In the genomic region with DNA sequence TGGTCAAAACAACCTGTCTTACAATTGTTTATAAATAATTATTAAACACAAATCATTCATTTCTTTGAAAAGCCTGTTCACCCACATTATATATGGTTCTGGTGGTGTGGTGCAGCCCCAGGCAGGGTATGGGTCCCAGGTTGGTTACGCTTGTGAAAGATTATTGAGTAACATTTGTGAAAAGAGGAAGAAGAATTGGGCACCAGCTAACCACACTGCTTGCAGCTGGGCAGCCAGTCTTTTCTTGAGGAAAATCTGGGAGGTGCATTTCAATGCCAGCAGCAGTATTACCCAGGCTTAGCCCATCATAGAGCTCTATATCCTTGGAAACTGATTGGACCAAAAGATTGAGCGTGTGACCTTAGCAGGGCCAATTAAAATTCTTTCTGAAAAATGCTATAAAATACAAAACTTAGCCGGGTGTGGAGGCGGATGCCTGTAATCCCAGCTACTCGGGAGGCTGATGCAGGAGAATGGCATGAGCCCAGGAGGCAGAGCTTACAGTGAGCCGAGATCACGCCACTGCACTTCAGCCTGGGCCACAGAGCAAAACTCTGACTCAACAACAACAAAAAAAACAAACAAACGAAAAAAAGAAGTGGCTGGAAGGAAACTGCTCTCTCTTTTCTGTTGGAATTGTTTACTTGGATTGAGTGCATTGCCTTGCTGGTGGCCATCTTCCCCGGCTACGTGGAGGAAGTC, we compare ENCODE assay signal across 12 cellular contexts. TPM values are rescaled to one million over a fixed set of nuclear protein-coding genes. Genes with fewer than 3 reads are reported as not detected.
DNase-seq lines count a peak whose midpoint lies in the region; ATAC-seq, FAIRE-seq and TF ChIP-seq lines count a peak whose summit lies in the region.
"Had no signal": no experiment of that assay in that cellular context is flagged by ENCODE, and none has a peak within 500 bp of the region (broad histone marks: within the 10 kb centered on the region; RNA-seq: fewer than 3 reads in every experiment).

No MANE protein-coding gene starts in this region.

- H3K4me2 ChIP-seq in IMR-90 (ENCODE audit: low read depth, low read length) (no peak overlapping the region), K562 (ENCODE audit: insufficient read depth, low read length) (no peak overlapping the region), PC-3 (ENCODE audit: low read length) (no peak overlapping the region), MM.1S (ENCODE audit: low read depth, low read length) (no peak overlapping the region)
- H3K4me2 ChIP-seq: smooth muscle cell had no signal

- no TSS peak for BruUV-seq in IMR-90 (replicated peaks; lab: Mats Ljungman, UMichigan)
- no TSS peak for BruUV-seq in K562 (replicated peaks; lab: Mats Ljungman, UMichigan)
- BruUV-seq in PC-3 (replicated peaks; lab: Mats Ljungman, UMichigan): no TSS peak

- no peak for TF ChIP-seq EP300 in K562 (IDR thresholded peaks at IDR 0.05; ENCODE audit: low read length)

- intact Hi-C loops in Right ventricle myocardium inferior (cut with DNase I): no loop called here
- intact Hi-C loops in IMR-90 (cut with micrococcal nuclease): no loop called here
- intact Hi-C loops in K562 (cut with micrococcal nuclease): no loop called here
- intact Hi-C loops in upper lobe of right lung (cut with DNase I): no loop called here
- intact Hi-C loops in PC-3 (cut with micrococcal nuclease): no loop called here

- no CpG with 5 or more reads among the region's 10 CpGs for whole genome bisulfite sequencing in IMR-90 (ENCODE audit: extremely low coverage in 2 of 2, insufficient read length in 1 of 2), 2 experiments
- WGBS in K562 (ENCODE audit: insufficient coverage, low coverage, missing lambda C conversion rate): 4% methylated on average over 10 of the region's 10 CpGs

- TF ChIP-seq RAD21 in IMR-90 (IDR thresholded peaks at IDR 0.05; ENCODE audit: low read length) (no peak), K562 (CRISPR knock-in tag; conservative IDR thresholded peaks at IDR 0.05 in 1 of 2, IDR thresholded peaks at IDR 0.05 in 1 of 2) (no peak)

- no peak overlapping the region for H2BK120ac ChIP-seq in IMR-90 (ENCODE audit: low read depth, low read length)

- no peak overlapping the region for H2AK9ac ChIP-seq in IMR-90 (replicated peaks; ENCODE audit: low read depth, low read length, poor library complexity)

- no peak overlapping the region for H3K18ac ChIP-seq in IMR-90 (ENCODE audit: low read depth, low read length)

- POLR2A ChIA-PET in IMR-90 (lab: Charles Lee; ENCODE audit: unreplicated experiment) (no interaction called here), K562 (lab: Yijun Ruan, JAX) (no interaction called here), PC-3 (lab: Charles Lee; ENCODE audit: unreplicated experiment) (no interaction called here)

- CTCF ChIA-PET in IMR-90 (lab: Yijun Ruan, JAX): no interaction called here
- CTCF ChIA-PET in K562 (lab: Yijun Ruan, JAX; ENCODE audit: low intra/inter-chr PET ratio): no interaction called here
- CTCF ChIA-PET in PC-3 (lab: Charles Lee): no interaction called here

- H3F3A ChIP-seq in PC-3 (ENCODE audit: low read length, unreplicated experiment) (no peaks in the 10 kb centered on the region), MM.1S (ENCODE audit: insufficient read depth, low read length) (no peaks in the 10 kb centered on the region)

- no peak overlapping the region for H4K91ac ChIP-seq in IMR-90 (ENCODE audit: insufficient read depth, low read depth, low read length)

- H2BK20ac ChIP-seq in IMR-90 (ENCODE audit: low read depth, low read length): no peak overlapping the region

- H3K9ac ChIP-seq in IMR-90 (ENCODE audit: low read depth, low read length) (no peak overlapping the region), K562 (ENCODE audit: insufficient read depth in 1 of 2, low read depth in 2 of 2, low read length in 2 of 2) (no peak overlapping the region), PC-3 (ENCODE audit: low read length) (no peak overlapping the region), MM.1S (ENCODE audit: low read length) (no peak overlapping the region)

- no peak overlapping the region for H2AFZ ChIP-seq in IMR-90 (replicated peaks; ENCODE audit: low read length, poor library complexity)
- H2AFZ ChIP-seq in K562 (ENCODE audit: low read depth, low read length): 0 out of 2 replicates have a peak overlapping the region, but pooled peaks have one; percentile 28
- H2AFZ ChIP-seq in PC-3 (ENCODE audit: low read length): no peak overlapping the region
- H2AFZ ChIP-seq in MM.1S (ENCODE audit: low read length): no peak overlapping the region

- H3K79me2 ChIP-seq in K562 (ENCODE audit: control insufficient read depth, insufficient read depth, low read length) (no peaks in the 10 kb centered on the region), PC-3 (ENCODE audit: low read length) (no peaks in the 10 kb centered on the region), MM.1S (ENCODE audit: low read length) (no peaks in the 10 kb centered on the region)

- H3K9me2 ChIP-seq in PC-3 (replicated peaks; ENCODE audit: low read length) (no peaks in the 10 kb centered on the region), MM.1S (replicated peaks; ENCODE audit: insufficient read depth, low read length) (no peaks in the 10 kb centered on the region)

- no peaks in the 10 kb centered on the region for H3K79me1 ChIP-seq in IMR-90 (ENCODE audit: low read depth in 1 of 2, low read length in 2 of 2)

- no peaks in the 10 kb centered on the region for H3K4me1 ChIP-seq in right atrium auricular region
- H3K4me1 ChIP-seq in IMR-90 (ENCODE audit: control insufficient read depth, insufficient read depth, low read length): peaks cover 2% of the 10 kb centered on the region
- H3K4me1 ChIP-seq in K562 (replicated peaks in 1 of 2; ENCODE audit: control insufficient read depth in 2 of 2, insufficient read depth in 2 of 2, low read length in 2 of 2): no peaks in the 10 kb centered on the region
- H3K4me1 ChIP-seq in upper lobe of right lung: no peaks in the 10 kb centered on the region
- peaks cover 2% of the 10 kb centered on the region; the same call in 1 of the 2 replicates for H3K4me1 ChIP-seq in PC-3 (ENCODE audit: insufficient read depth, low read length)
- H3K4me1 ChIP-seq in MM.1S (ENCODE audit: low read length): peaks cover 5% of the 10 kb centered on the region; the same call in 1 of the 2 replicates
- H3K4me1 ChIP-seq: ascending aorta, HAP-1 had no signal

- FAIRE-seq in K562 (lab: Jason Lieb, UNC): no peak

- no peak overlapping the region for H3K56ac ChIP-seq in IMR-90 (ENCODE audit: extremely low read depth, insufficient read depth, low read length)

- no peaks in the 10 kb centered on the region for H3K36me3 ChIP-seq in right atrium auricular region
- no peaks in the 10 kb centered on the region for H3K36me3 ChIP-seq in IMR-90 (ENCODE audit: control insufficient read depth, insufficient read depth, low read length)
- H3K36me3 ChIP-seq in K562 (ENCODE audit: control insufficient read depth, insufficient read depth, low read length): no peaks in the 10 kb centered on the region
- H3K36me3 ChIP-seq in upper lobe of right lung: no peaks in the 10 kb centered on the region
- no peaks in the 10 kb centered on the region for H3K36me3 ChIP-seq in PC-3 (ENCODE audit: low read depth, low read length)
- H3K36me3 ChIP-seq in MM.1S (replicated peaks; ENCODE audit: insufficient read depth, low read length): no peaks in the 10 kb centered on the region
- no peaks in the 10 kb centered on the region for H3K36me3 ChIP-seq in brain microvascular endothelial cell (replicated peaks)
- H3K36me3 ChIP-seq: ascending aorta, HAP-1 had no signal

- H3K9me3 ChIP-seq in right atrium auricular region (peaks cover 0 to 5% of the 10 kb centered on the region in 2 donors), IMR-90 (ENCODE audit: control insufficient read depth, insufficient read depth, low read length) (peaks cover 4% of the 10 kb centered on the region; the same call in 1 of the 2 replicates), K562 (replicated peaks; ENCODE audit: control insufficient read depth, insufficient read depth, low read depth, low read length) (no peaks in the 10 kb centered on the region), upper lobe of right lung (no peaks in the 10 kb centered on the region), PC-3 (ENCODE audit: low read length) (no peaks in the 10 kb centered on the region), MM.1S (replicated peaks; ENCODE audit: insufficient read depth, low read length) (no peaks in the 10 kb centered on the region)
- H3K9me3 ChIP-seq: ascending aorta had no signal

- H4K8ac ChIP-seq in IMR-90 (ENCODE audit: low read depth in 2 of 2, low read length in 2 of 2): no peak overlapping the region

- no peak overlapping the region for H2BK15ac ChIP-seq in IMR-90 (ENCODE audit: low read depth, low read length)

- H4K20me1 ChIP-seq in IMR-90 (ENCODE audit: insufficient read depth, low read length): no peaks in the 10 kb centered on the region
- no peaks in the 10 kb centered on the region for H4K20me1 ChIP-seq in K562 (replicated peaks; ENCODE audit: control insufficient read depth, insufficient read depth, low read length)
- no peaks in the 10 kb centered on the region for H4K20me1 ChIP-seq in PC-3 (ENCODE audit: low read length)
- H4K20me1 ChIP-seq in MM.1S (ENCODE audit: insufficient read depth, low read length): no peaks in the 10 kb centered on the region

- H2BK5ac ChIP-seq in IMR-90 (ENCODE audit: low read depth, low read length, poor library complexity, severe bottlenecking): no peak overlapping the region

- H3K23ac ChIP-seq in IMR-90 (ENCODE audit: low read depth, low read length): no peak overlapping the region

- no peak for TF ChIP-seq POLR2A in IMR-90 (IDR thresholded peaks at IDR 0.05; ENCODE audit: low read depth, low read length)
- no peak for TF ChIP-seq POLR2A in K562 (conservative IDR thresholded peaks at IDR 0.05)

- H4K5ac ChIP-seq in IMR-90 (ENCODE audit: low read depth, low read length): no peak overlapping the region

- DNase-seq in Right ventricle myocardium inferior (ENCODE audit: missing footprints): no peak
- DNase-seq in right atrium auricular region (ENCODE audit: low spot score): no peak
- peak; percentile 2 for DNase-seq in IMR-90
- no peak for DNase-seq in K562 (ENCODE audit: extremely low read depth in 1 of 4, low spot score in 3 of 4)
- no peak for DNase-seq in upper lobe of right lung
- DNase-seq in PC-3: no peak
- no peak for DNase-seq in MM.1S
- no peak for DNase-seq in brain microvascular endothelial cell
- DNase-seq: stimulated activated naive CD4-positive, alpha-beta T cell treated with Interleukin-2 at 50 U/mL for 16 hours had no signal

- dilution Hi-C loops in IMR-90 (cut with HindIII; ENCODE audit: low sequenced_read_pairs, unreplicated experiment): no loop called here

- H3K9me1 ChIP-seq in IMR-90 (ENCODE audit: insufficient read depth, low read length): peaks cover 2% of the 10 kb centered on the region; the same call in 1 of the 2 replicates
- no peaks in the 10 kb centered on the region for H3K9me1 ChIP-seq in K562 (ENCODE audit: control insufficient read depth, insufficient read depth, low read length)

- no peak overlapping the region for H3K27ac ChIP-seq in right atrium auricular region
- no peak overlapping the region for H3K27ac ChIP-seq in IMR-90 (ENCODE audit: insufficient read depth, low read length)
- no peak overlapping the region for H3K27ac ChIP-seq in K562 (ENCODE audit: extremely low read depth, low read depth, low read length)
- H3K27ac ChIP-seq in upper lobe of right lung: no peak overlapping the region
- no peak overlapping the region for H3K27ac ChIP-seq in PC-3 (ENCODE audit: low read length)
- no peak overlapping the region for H3K27ac ChIP-seq in MM.1S (ENCODE audit: low read length)
- H3K27ac ChIP-seq in brain microvascular endothelial cell: no peak overlapping the region
- H3K27ac ChIP-seq: ascending aorta had no signal

- H3K27me3 ChIP-seq in right atrium auricular region (no peaks in the 10 kb centered on the region), IMR-90 (ENCODE audit: control insufficient read depth, insufficient read depth, low read length) (no peaks in the 10 kb centered on the region; the same call in 1 of the 2 replicates), K562 (ENCODE audit: control insufficient read depth in 2 of 2, insufficient read depth in 2 of 2, low read length in 2 of 2) (peaks cover 2 to 5% of the 10 kb centered on the region in 2 experiments; a peak in 1 of 5 replicates), upper lobe of right lung (no peaks in the 10 kb centered on the region), PC-3 (ENCODE audit: low read length) (no peaks in the 10 kb centered on the region), MM.1S (replicated peaks; ENCODE audit: insufficient read depth, low read length) (no peaks in the 10 kb centered on the region), brain microvascular endothelial cell (replicated peaks) (no peaks in the 10 kb centered on the region)
- H3K27me3 ChIP-seq: ascending aorta had no signal

- no peak overlapping the region for H2AK5ac ChIP-seq in IMR-90 (ENCODE audit: low read depth, low read length)

- in situ Hi-C loops in IMR-90 (cut with MboI; ENCODE audit: low sequenced_read_pairs): no loop called here
- in situ Hi-C loops in K562 (cut with MboI): no loop called here
- in situ Hi-C loops in brain microvascular endothelial cell (cut with HindIII; ENCODE audit: low pct_ligation_motif_present, low sequenced_read_pairs): no loop called here

- H3K4me3 ChIP-seq in right atrium auricular region (no peak overlapping the region), IMR-90 (ENCODE audit: insufficient read depth, low read depth, low read length) (no peak overlapping the region), K562 (no peak overlapping the region), upper lobe of right lung (no peak overlapping the region), PC-3 (ENCODE audit: low read length) (no peak overlapping the region), MM.1S (ENCODE audit: low read length) (no peak overlapping the region), brain microvascular endothelial cell (ENCODE audit: low read depth, low read length) (no peak overlapping the region)
- H3K4me3 ChIP-seq: ascending aorta, HAP-1, smooth muscle cell had no signal

- ATAC-seq in Right ventricle myocardium inferior (peak; percentile 46), IMR-90 (ENCODE audit: low read depth) (no peak), K562 (no peak), upper lobe of right lung (peak; percentile 77), PC-3 (no peak)

- no peak for TF ChIP-seq CTCF in right atrium auricular region (IDR thresholded peaks at IDR 0.05)
- no peak for TF ChIP-seq CTCF in IMR-90 (conservative IDR thresholded peaks at IDR 0.05; ENCODE audit: low read depth, low read length)
- TF ChIP-seq CTCF in K562 (IDR thresholded peaks at IDR 0.05 in 2 of 3, conservative IDR thresholded peaks at IDR 0.05 in 1 of 3; ENCODE audit: insufficient read depth in 2 of 3, low read depth in 1 of 3, low read length in 3 of 3): no peak
- TF ChIP-seq CTCF in upper lobe of right lung (IDR thresholded peaks at IDR 0.05): no peak
- TF ChIP-seq CTCF in PC-3 (conservative IDR thresholded peaks at IDR 0.05; ENCODE audit: low read depth, low read length): no peak
- TF ChIP-seq CTCF in MM.1S (IDR thresholded peaks at IDR 0.05; ENCODE audit: low read length): no peak
- TF ChIP-seq CTCF in brain microvascular endothelial cell (IDR thresholded peaks at IDR 0.05; ENCODE audit: low read depth, low read length, missing control alignments): no peak

- no peak overlapping the region for H3K4ac ChIP-seq in IMR-90 (ENCODE audit: low read depth, low read length)

- no peak overlapping the region for H3K14ac ChIP-seq in IMR-90 (replicated peaks; ENCODE audit: low read depth, low read length)

RNA-seq across cellular contexts. Expression of gene PLAC8, which starts 9.7 kb away (rescaled TPM):
- total RNA-seq in Right ventricle myocardium inferior (2.2 TPM), right atrium auricular region (1 to 10 TPM in 1 of 2 donors, under 1 TPM in 1; 0.48 to 2.1 TPM), IMR-90 (2012; rRNA removed) (not detected in 2 replicates), K562 (2014; rRNA removed) (not detected in 2 replicates), K562 (2014; rRNA removed; fragmentation: Illumina TruSeq; extraction: Trizol) (not detected in 2 replicates), K562 (2015; rRNA removed; fragmentation: Illumina TruSeq; extraction: Trizol) (0.30 and 0.51 TPM in 2 replicates), K562 (2021) (0.27 and 0.58 TPM in 2 replicates), upper lobe of right lung (81.7 TPM), PC-3 (2014; rRNA removed) (1.6 and 3.7 TPM in 2 replicates)
- polyA plus RNA-seq in IMR-90 (2012; rRNA removed) (not detected in 2 replicates), K562 (2011; rRNA removed) (0.07 TPM in 1 of 2 replicates, not detected in the other), K562 (2014; fragmentation: Illumina TruSeq; extraction: Trizol) (not detected in 2 replicates), K562 (2014; fragmentation: Nextera tagmentation; extraction: Ambion mirVana) (not detected), K562 (2014; rRNA removed) (0.05 TPM in 1 of 2 replicates, not detected in the other)
- 0.31 TPM in 1 of 2 replicates, not detected in the other for polyA plus RNA-seq in IMR-90 (2012; cell fraction: cytosol; rRNA removed)
- 0.11 TPM in 1 of 2 replicates, not detected in the other for polyA plus RNA-seq in IMR-90 (2012; cell fraction: nucleus; rRNA removed; ENCODE audit: low replicate concordance)
- total RNA-seq in K562 (2011; cell fraction: chromatin; rRNA removed; ENCODE audit: low replicate concordance): not detected in 2 replicates
- total RNA-seq in K562 (2011; cell fraction: nucleolus; rRNA removed): not detected in 2 replicates
- not detected in 2 replicates for total RNA-seq in K562 (2011; cell fraction: nucleoplasm; rRNA removed)
- polyA plus RNA-seq in K562 (2011; cell fraction: cytosol; rRNA removed): not detected in 2 replicates
- not detected in 2 replicates for polyA plus RNA-seq in K562 (2011; cell fraction: nucleus; rRNA removed)
- 0.10 TPM in 1 of 2 replicates, not detected in the other for polyA plus RNA-seq in K562 (2012)
- polyA minus RNA-seq in K562 (2011; rRNA and poly(A)+ RNA removed): not detected in 2 replicates
- not detected in 2 replicates for polyA minus RNA-seq in K562 (2011; cell fraction: cytosol; rRNA and poly(A)+ RNA removed)
- polyA minus RNA-seq in K562 (2011; cell fraction: nucleus; rRNA and poly(A)+ RNA removed): not detected in 2 replicates

Comparison
In these comparisons a context has a peak if more than half of its experiments do, and no peak if none do; other contexts are left out.
1. ATAC-seq: peak in Right ventricle myocardium inferior (single experiment) and upper lobe of right lung (single experiment); none in IMR-90 (single experiment), K562 (single experiment) and PC-3 (single experiment).
2. RNA of gene PLAC8, which starts 9.7 kb away (total RNA-seq): 81.7 TPM in upper lobe of right lung (single experiment); 2.2 TPM in Right ventricle myocardium inferior (single experiment), 0.48 to 2.1 TPM in right atrium auricular region, 1.6 to 3.7 TPM in PC-3, 0.27 to 0.58 TPM in K562 and not detected in IMR-90; every median in the first group is over 10 times any median in the second.